ENCODE assay signal across 1 cellular context in genomic region chr18:11857177-11857887, GRCh38.
TF ChIP-seq lines count a peak whose summit lies in the region.

No MANE protein-coding gene starts in this region.

TF ChIP-seq in K562, 482 proteins besides CTCF, POLR2A, EP300 and RAD21 (continued from another document and continues in another):
- TF ChIP-seq ATF3 (IDR thresholded peaks at IDR 0.05) = peak; percentile 90
- TF ChIP-seq ATF3 (CRISPR knock-in tag; conservative IDR thresholded peaks at IDR 0.05) = no peak
- no peak for TF ChIP-seq HIVEP1 (CRISPR knock-in tag; IDR thresholded peaks at IDR 0.05)
- TF ChIP-seq FOSL1 (tag; conservative IDR thresholded peaks at IDR 0.05) = peak; percentile 95
- TF ChIP-seq ZBTB5 (IDR thresholded peaks at IDR 0.05) = no peak
- 0 out of 2 replicates have a peak, but pooled peaks have one; percentile 17 for TF ChIP-seq ZBTB12 (CRISPR knock-in tag; IDR thresholded peaks at IDR 0.05)
- TF ChIP-seq ATF1 (CRISPR knock-in tag; IDR thresholded peaks at IDR 0.05) = peak; percentile 37; the same call in 1 of the 2 replicates
- peak; percentile 87 for TF ChIP-seq ATF1 (tag; IDR thresholded peaks at IDR 0.05)
- peak; percentile 79 for TF ChIP-seq BHLHE40 (IDR thresholded peaks at IDR 0.05; ENCODE audit: low read length)
- TF ChIP-seq ETV1 (tag; conservative IDR thresholded peaks at IDR 0.05; ENCODE audit: low read depth) = peak; percentile 24; the same call in 1 of the 2 replicates
- TF ChIP-seq EP400 (IDR thresholded peaks at IDR 0.05) = peak; percentile 35; the same call in 1 of the 2 replicates
- 0 out of 2 replicates have a peak, but pooled peaks have one; percentile 25 for TF ChIP-seq ELF4 (CRISPR knock-in tag; IDR thresholded peaks at IDR 0.05)
- peak; percentile 77 for TF ChIP-seq ARID1B (IDR thresholded peaks at IDR 0.05)
- peak; percentile 80; the same call in 1 of the 2 replicates for TF ChIP-seq SMARCA4 (IDR thresholded peaks at IDR 0.05)
- TF ChIP-seq ZNF24 (IDR thresholded peaks at IDR 0.05) = no peak
- TF ChIP-seq ZBTB40 (IDR thresholded peaks at IDR 0.05) = 0 out of 2 replicates have a peak, but pooled peaks have one; percentile 24
- TF ChIP-seq ZBTB40 (CRISPR knock-in tag; IDR thresholded peaks at IDR 0.05) = no peak
- peak; percentile 76 for TF ChIP-seq MAFF (IDR thresholded peaks at IDR 0.05; ENCODE audit: low read length)
- TF ChIP-seq C11orf30 (IDR thresholded peaks at IDR 0.05; ENCODE audit: low read depth) = peak; percentile 93
- TF ChIP-seq AFF1 (IDR thresholded peaks at IDR 0.05; ENCODE audit: low read depth in 1 of 2, partially characterized antibody in 2 of 2) = peak in 1 of 2 experiments; percentile 47
- TF ChIP-seq CTBP1 (IDR thresholded peaks at IDR 0.05; ENCODE audit: borderline replicate concordance) = peak; percentile 95
- no peak for TF ChIP-seq HES1 (IDR thresholded peaks at IDR 0.05; ENCODE audit: low read depth)
- no peak for TF ChIP-seq KAT8 (IDR thresholded peaks at IDR 0.05; ENCODE audit: low read depth)
- peak; percentile 39 for TF ChIP-seq CBFA2T3 (IDR thresholded peaks at IDR 0.05)
- peak; percentile 35 for TF ChIP-seq FOS (IDR thresholded peaks at IDR 0.05; ENCODE audit: extremely low read depth, insufficient read length)
- 0 out of 2 replicates have a peak, but pooled peaks have one; percentile 6 for TF ChIP-seq THRB (CRISPR knock-in tag; conservative IDR thresholded peaks at IDR 0.05)
- no peak for TF ChIP-seq RREB1 (CRISPR knock-in tag; IDR thresholded peaks at IDR 0.05)
- TF ChIP-seq CCNT2 (IDR thresholded peaks at IDR 0.05; ENCODE audit: borderline replicate concordance, extremely low read depth, insufficient read length, low read depth, low read length) = no peak
- peak; percentile 39 for TF ChIP-seq RBBP5 (IDR thresholded peaks at IDR 0.05; ENCODE audit: borderline replicate concordance, insufficient read depth, low read length, poor library complexity, severe bottlenecking)
